Comparison of ENCODE assay signal across 10 cellular contexts in genomic region chr17:57915532-57915931, GRCh38. TPM values are rescaled to one million over a fixed set of nuclear protein-coding genes. Genes with fewer than 3 reads are reported as not detected.
DNase-seq lines count a peak whose midpoint lies in the region; ATAC-seq, FAIRE-seq and TF ChIP-seq lines count a peak whose summit lies in the region.
"Had no signal": no experiment of that assay in that cellular context is flagged by ENCODE, and none has a peak within 500 bp of the region (broad histone marks: within the 10 kb centered on the region; RNA-seq: fewer than 3 reads in every experiment).

No MANE protein-coding gene starts in this region.

- no peak for FAIRE-seq in H1 (lab: Jason Lieb, UNC)
- FAIRE-seq: RCC 7860 had no signal

- H3K79me1 ChIP-seq in H1 (ENCODE audit: low read depth, low read length) (peaks cover 4% of the 10 kb centered on the region; the same call in 1 of the 2 replicates), mesendoderm (ENCODE audit: low read length) (peaks cover 4% of the 10 kb centered on the region)

- H4K5ac ChIP-seq in H1 (ENCODE audit: insufficient read length, low read depth, low read length) (no peak overlapping the region), mesendoderm (ENCODE audit: low read length) (no peak overlapping the region)

- no peak overlapping the region for H2AFZ ChIP-seq in H1 (ENCODE audit: low read length)

- H2BK15ac ChIP-seq in H1 (ENCODE audit: low read length) = 0 out of 2 replicates have a peak overlapping the region, but pooled peaks have one; percentile 46
- no peak overlapping the region for H2BK15ac ChIP-seq in mesendoderm (replicated peaks; ENCODE audit: low read depth)

- H2BK20ac ChIP-seq in H1 (ENCODE audit: low read length) = peak overlapping the region; percentile 92; the same call in 1 of the 2 replicates

- CTCF ChIA-PET in H1 (lab: Charles Lee; ENCODE audit: partially characterized antibody) = interaction anchor here (0.5 to 2.8 kb wide), 11 partner anchors 11 to 1114 kb away, joined by 3 to 22 read pairs (median 4); partner anchors contain the start of gene CUEDC1
- CTCF ChIA-PET in activated CD4-positive, alpha-beta T cell treated with anti-CD3 and anti-CD28 coated beads for 36 hours (lab: Charles Lee) = interaction anchor here (0.7 to 1.8 kb wide), 3 partner anchors 23 to 44 kb away, joined by 3 to 5 read pairs (median 5); no protein-coding TSS in a partner anchor

- peak overlapping the region in 1 of 2 experiments; percentile 48; a peak in 1 of 4 replicates for H3K4me2 ChIP-seq in H1 (ENCODE audit: insufficient read depth in 1 of 2, low read depth in 2 of 2, low read length in 2 of 2)
- H3K4me2 ChIP-seq in mesendoderm (ENCODE audit: low read length) = no peak overlapping the region

- DNase-seq in NCI-H524 treated with DMSO at 0.1 percent for 48 hours (lab: John Stamatoyannopoulos, UW) = peak; percentile 65
- no peak for DNase-seq in H1 (ENCODE audit: low read depth in 1 of 2, low spot score in 2 of 2)
- DNase-seq in mesendoderm = peak; percentile 57
- DNase-seq in tibial nerve (ENCODE audit: low spot score in 2 of 2) = no peak
- no peak for DNase-seq in NCI-H2171 (lab: John Stamatoyannopoulos, UW)
- DNase-seq in activated CD4-positive, alpha-beta T cell treated with anti-CD3 and anti-CD28 coated beads for 36 hours = no peak
- DNase-seq: activated T-cell treated with anti-CD3 and anti-CD28 coated beads, Interleukin-2, amount 50 U/mL, for 48 hours had no signal

- no peak overlapping the region for H2BK120ac ChIP-seq in H1 (replicated peaks; ENCODE audit: low read depth, low read length)
- no peak overlapping the region for H2BK120ac ChIP-seq in mesendoderm (ENCODE audit: low read depth, low read length)

- TF ChIP-seq POLR2A in H1 (IDR thresholded peaks at IDR 0.05; ENCODE audit: control extremely low read depth in 1 of 2, low read depth in 2 of 2, low read length in 2 of 2) (no peak), tibial nerve (IDR thresholded peaks at IDR 0.05) (no peak)

- no peaks in the 10 kb centered on the region for H3K36me3 Mint-ChIP-seq in activated CD4-positive, alpha-beta T cell treated with anti-CD3 and anti-CD28 coated beads for 36 hours (ENCODE audit: low read depth)
- H3K36me3 Mint-ChIP-seq: stimulated activated memory B cell treated with anti-CD40 and anti-IgM and Interleukin-4, amounts not matched to agents 10 μg/mL and 1 μg/mL and 100 μg/mL, for 72 hours had no signal

- H3K4ac ChIP-seq in H1 (replicated peaks; ENCODE audit: insufficient read length, low read depth, low read length) = no peak overlapping the region
- no peak overlapping the region for H3K4ac ChIP-seq in mesendoderm (ENCODE audit: low read depth, low read length)

- no peak for TF ChIP-seq RAD21 in H1 (IDR thresholded peaks at IDR 0.05 in 1 of 2, conservative IDR thresholded peaks at IDR 0.05 in 1 of 2; ENCODE audit: low read depth in 2 of 2, low read length in 2 of 2)

- H3K4me1 ChIP-seq in H1 (replicated peaks in 1 of 4; ENCODE audit: control insufficient read depth in 3 of 4, insufficient read depth in 4 of 4, low read length in 3 of 4) (peaks cover 8 to 28% (median 17%) of the 10 kb centered on the region in 4 experiments; a peak in 6 of 7 replicates), mesendoderm (ENCODE audit: control insufficient read depth, low read depth, low read length) (peaks cover 18% of the 10 kb centered on the region), tibial nerve (peaks cover 0 to 97% (median 59%) of the 10 kb centered on the region in 4 donors)

- ATAC-seq in HG03095 (IDR thresholded peaks at IDR 0.05; ENCODE audit: unreplicated experiment) = no peak
- ATAC-seq in activated CD4-positive, alpha-beta T cell treated with anti-CD3 and anti-CD28 coated beads for 36 hours = no peak
- ATAC-seq: stimulated activated memory B cell treated with anti-CD40 and anti-IgM and Interleukin-4, amounts not matched to agents 10 μg/mL and 1 μg/mL and 100 μg/mL, for 72 hours had no signal

- H3K9me3 Mint-ChIP-seq in activated CD4-positive, alpha-beta T cell treated with anti-CD3 and anti-CD28 coated beads for 36 hours (ENCODE audit: low read depth) = no peaks in the 10 kb centered on the region
- H3K9me3 Mint-ChIP-seq: stimulated activated memory B cell treated with anti-CD40 and anti-IgM and Interleukin-4, amounts not matched to agents 10 μg/mL and 1 μg/mL and 100 μg/mL, for 72 hours had no signal

- H3K56ac ChIP-seq in H1 (replicated peaks; ENCODE audit: insufficient read length, low read depth, low read length) = peak overlapping the region; percentile 5
- peak overlapping the region; percentile 40 for H3K56ac ChIP-seq in mesendoderm (ENCODE audit: low read length)

- H4K20me1 ChIP-seq in H1 (replicated peaks in 1 of 2; ENCODE audit: control insufficient read depth in 1 of 2, insufficient read depth in 2 of 2, low read length in 2 of 2) = no peaks in the 10 kb centered on the region

- no peaks in the 10 kb centered on the region for H3K27me3 Mint-ChIP-seq in activated CD4-positive, alpha-beta T cell treated with anti-CD3 and anti-CD28 coated beads for 36 hours

- H3K9ac ChIP-seq in H1 (replicated peaks in 1 of 4; ENCODE audit: extremely low read depth in 1 of 4, low read depth in 3 of 4, low read length in 3 of 4) = no peak overlapping the region
- no peak overlapping the region for H3K9ac ChIP-seq in mesendoderm (ENCODE audit: low read length)

- no peak for TF ChIP-seq EP300 in H1 (IDR thresholded peaks at IDR 0.05; ENCODE audit: borderline replicate concordance in 1 of 2, low read depth in 2 of 2, low read length in 2 of 2)
- TF ChIP-seq EP300 in tibial nerve (IDR thresholded peaks at IDR 0.05) = no peak

- TF ChIP-seq CTCF in H1 (IDR thresholded peaks at IDR 0.05; ENCODE audit: control extremely low read depth in 1 of 3, insufficient read depth in 1 of 3, low read depth in 1 of 3, low read length in 3 of 3) (no peak), tibial nerve (IDR thresholded peaks at IDR 0.05) (no peak)

- H2AK5ac ChIP-seq in H1 (ENCODE audit: low read depth, low read length) (no peak overlapping the region), mesendoderm (ENCODE audit: low read length) (no peak overlapping the region)

- H3K23ac ChIP-seq in H1 (ENCODE audit: insufficient read length) (no peak overlapping the region), mesendoderm (ENCODE audit: low read length) (no peak overlapping the region)

- H3K27me3 ChIP-seq in H1 (replicated peaks in 1 of 4; ENCODE audit: control insufficient read depth in 3 of 4, extremely low read depth in 1 of 4, insufficient read depth in 3 of 4, low read length in 3 of 4) (no peaks in the 10 kb centered on the region), mesendoderm (ENCODE audit: insufficient read depth, low read length, poor library complexity) (no peaks in the 10 kb centered on the region), tibial nerve (no peaks in the 10 kb centered on the region)

- no peak overlapping the region for H4K91ac ChIP-seq in H1 (replicated peaks; ENCODE audit: insufficient read length, low read length)

- H3K18ac ChIP-seq in H1 (ENCODE audit: extremely low read depth, low read length) (no peak overlapping the region), mesendoderm (ENCODE audit: low read length) (no peak overlapping the region)

- no peak overlapping the region for H3K4me3 ChIP-seq in H1 (ENCODE audit: extremely low read depth in 1 of 4, insufficient read depth in 2 of 4, low read depth in 3 of 4, low read length in 4 of 4)
- H3K4me3 ChIP-seq in mesendoderm (ENCODE audit: low read length) = no peak overlapping the region
- H3K4me3 ChIP-seq in tibial nerve = no peak overlapping the region

- WGBS in H1 (ENCODE audit: extremely low coverage in 1 of 2, insufficient coverage in 1 of 2, insufficient read length in 1 of 2, insufficient replicate concordance in 2 of 2, low coverage in 1 of 2, low lambda C conversion rate in 2 of 2, missing lambda C conversion rate in 1 of 2), 2 experiments = 84% methylated on average over 10 of the region's 10 CpGs; no CpG with 5 or more reads in 1 of the 2 experiments
- WGBS in mesendoderm (ENCODE audit: extremely low coverage, insufficient coverage, low lambda C conversion rate) = no CpG with 5 or more reads among the region's 10 CpGs
- WGBS in tibial nerve, 2 donors = 45 to 55% methylated on average over 8 to 10 of the region's 10 CpGs

- no peak overlapping the region for H3K27ac Mint-ChIP-seq in activated CD4-positive, alpha-beta T cell treated with anti-CD3 and anti-CD28 coated beads for 36 hours
- H3K27ac Mint-ChIP-seq: stimulated activated memory B cell treated with anti-CD40 and anti-IgM and Interleukin-4, amounts not matched to agents 10 μg/mL and 1 μg/mL and 100 μg/mL, for 72 hours had no signal

- no peak overlapping the region for H3K27ac ChIP-seq in H1 (ENCODE audit: low read depth, low read length)
- H3K27ac ChIP-seq in mesendoderm (ENCODE audit: low read depth, low read length) = no peak overlapping the region
- H3K27ac ChIP-seq in tibial nerve = peak overlapping the region in 3 of 4 donors; percentile 37 to 89 (median 75)

- no peak overlapping the region for H3K14ac ChIP-seq in H1 (ENCODE audit: insufficient read length)

- intact Hi-C loops in activated CD4-positive, alpha-beta T cell treated with anti-CD3 and anti-CD28 coated beads for 36 hours (cut with DNase I, micrococcal nuclease) = no loop called here

- no peak overlapping the region for H3K4me3 Mint-ChIP-seq in activated CD4-positive, alpha-beta T cell treated with anti-CD3 and anti-CD28 coated beads for 36 hours
- H3K4me3 Mint-ChIP-seq: stimulated activated memory B cell treated with anti-CD40 and anti-IgM and Interleukin-4, amounts not matched to agents 10 μg/mL and 1 μg/mL and 100 μg/mL, for 72 hours had no signal

- H3K79me2 ChIP-seq in H1 (ENCODE audit: control insufficient read depth in 1 of 2, insufficient read depth in 2 of 2, low read length in 2 of 2) (no peaks in the 10 kb centered on the region), mesendoderm (ENCODE audit: control insufficient read depth, insufficient read depth, low read length) (peaks cover 3% of the 10 kb centered on the region)

- peak overlapping the region; percentile 88 for H2BK12ac ChIP-seq in H1 (ENCODE audit: low read depth, low read length)

- H2BK5ac ChIP-seq in H1 (ENCODE audit: low read depth, low read length) = 0 out of 2 replicates have a peak overlapping the region, but pooled peaks have one; percentile 16
- no peak overlapping the region for H2BK5ac ChIP-seq in mesendoderm (ENCODE audit: low read length)

- H3K36me3 ChIP-seq in H1 (ENCODE audit: control insufficient read depth in 2 of 4, insufficient read depth in 4 of 4, low read length in 3 of 4) = no peaks in the 10 kb centered on the region
- H3K36me3 ChIP-seq in mesendoderm (ENCODE audit: control insufficient read depth, insufficient read depth, low read length) = no peaks in the 10 kb centered on the region
- no peaks in the 10 kb centered on the region for H3K36me3 ChIP-seq in tibial nerve

- H3K23me2 ChIP-seq in H1 (ENCODE audit: low read depth, low read length) = no peaks in the 10 kb centered on the region

- POLR2A ChIA-PET in H1 (lab: Charles Lee; ENCODE audit: partially characterized antibody) = interaction anchor here (0.8 to 1.8 kb wide), 6 partner anchors 10 to 55 kb away, joined by 3 to 5 read pairs (median 4); no protein-coding TSS in a partner anchor
- POLR2A ChIA-PET in activated CD4-positive, alpha-beta T cell treated with anti-CD3 and anti-CD28 coated beads for 36 hours (lab: Charles Lee) = interaction anchor here (0.6 kb wide), 1 partner anchor 35 kb away, joined by 3 read pairs; no protein-coding TSS in a partner anchor

- no peaks in the 10 kb centered on the region for H3K9me3 ChIP-seq in H1 (ENCODE audit: insufficient read depth in 2 of 2, low read depth in 1 of 2, low read length in 1 of 2)
- H3K9me3 ChIP-seq in tibial nerve = no peaks in the 10 kb centered on the region

- H4K8ac ChIP-seq in H1 (ENCODE audit: extremely low read depth, insufficient read depth, low read length) (peak overlapping the region; percentile 17; the same call in 1 of the 2 replicates), mesendoderm (ENCODE audit: low read depth, low read length) (no peak overlapping the region)

- H3K4me1 Mint-ChIP-seq in activated CD4-positive, alpha-beta T cell treated with anti-CD3 and anti-CD28 coated beads for 36 hours = no peaks in the 10 kb centered on the region
- H3K4me1 Mint-ChIP-seq: stimulated activated memory B cell treated with anti-CD40 and anti-IgM and Interleukin-4, amounts not matched to agents 10 μg/mL and 1 μg/mL and 100 μg/mL, for 72 hours had no signal

RNA-seq across cellular contexts. Expression of gene CUEDC1, which starts 39.7 kb away (rescaled TPM):
- 7.8 and 10.7 TPM in 2 replicates for total RNA-seq in H1 (2021; fragmentation: NEBNext Ultra II Directional; extraction: Animal tissue kit (Norgen Biotek cat#: 25700))
- 4.0 and 6.7 TPM in 2 replicates for polyA plus RNA-seq in H1 (2011; rRNA removed)
- polyA plus RNA-seq in H1 (2011; cell fraction: cytosol; rRNA removed) = 5.2 TPM
- polyA plus RNA-seq in H1 (2011; cell fraction: nucleus; rRNA removed) = 12.0 TPM
- polyA plus RNA-seq in H1 (2012, experiment 1 of 2) = 3.4 to 9.6 TPM (median 7.3 TPM) in 4 replicates
- 4.9 TPM for polyA plus RNA-seq in H1 (2012, experiment 2 of 2)
- 5.8 TPM for polyA plus RNA-seq in H1 (2013, experiment 1 of 2)
- 5.8 TPM for polyA plus RNA-seq in H1 (2013, experiment 2 of 2)
- polyA minus RNA-seq in H1 (2011; rRNA and poly(A)+ RNA removed) = 4.1 and 5.1 TPM in 2 replicates
- polyA minus RNA-seq in H1 (2011; cell fraction: cytosol; rRNA and poly(A)+ RNA removed) = 2.2 TPM
- 4.1 TPM for polyA minus RNA-seq in H1 (2011; cell fraction: nucleus; rRNA and poly(A)+ RNA removed)
- 7.0 TPM for polyA plus RNA-seq in mesendoderm (2013, experiment 1 of 2)
- 7.6 TPM for polyA plus RNA-seq in mesendoderm (2013, experiment 2 of 2)
- 10 to 100 TPM; 32.1 to 55.5 (median 38.8) TPM for total RNA-seq in tibial nerve
- total RNA-seq in activated CD4-positive, alpha-beta T cell treated with anti-CD3 and anti-CD28 coated beads for 36 hours = under 1 TPM in 1 of 2 experiments, not detected in 1; 0.14 TPM

Comparison
In these comparisons a context has a peak if more than half of its experiments do, and no peak if none do; other contexts are left out.
1. DNase-seq: peak in NCI-H524 treated with DMSO at 0.1 percent for 48 hours (single experiment) and mesendoderm (single experiment); none in H1 (0 of 2), tibial nerve (0 of 2), NCI-H2171 (single experiment) and activated CD4-positive, alpha-beta T cell treated with anti-CD3 and anti-CD28 coated beads for 36 hours (single experiment).
2. H3K27ac ChIP-seq: peak in tibial nerve (3 of 4); none in H1 (single experiment) and mesendoderm (single experiment).